ENCODE assay signal across 22 cellular contexts in the genomic region with DNA sequence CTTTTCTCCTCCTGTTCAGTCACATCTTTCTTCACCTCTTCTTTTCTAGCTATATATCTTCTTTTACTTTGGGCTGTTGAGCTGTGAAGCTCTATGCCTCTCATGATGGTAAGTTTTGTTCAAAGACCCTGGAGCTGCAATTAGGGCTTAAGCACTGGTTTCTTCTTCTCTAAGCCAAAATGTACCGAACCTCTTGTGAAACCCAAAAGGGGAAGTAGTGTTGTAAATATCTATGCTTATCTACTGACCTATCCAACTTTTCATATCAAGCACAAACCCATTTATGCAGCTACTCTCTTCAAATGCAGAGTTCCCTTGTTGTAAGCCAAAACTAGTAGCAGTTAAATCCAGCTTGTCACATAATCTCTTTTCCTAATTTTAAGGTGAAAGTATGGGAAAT.
"Had no signal": no experiment of that assay in that cellular context is flagged by ENCODE, and none has a peak within 500 bp of the region (broad histone marks: within the 10 kb centered on the region; RNA-seq: fewer than 3 reads in every experiment).

No MANE protein-coding gene starts in this region.

- H3K4me3 ChIP-seq: lung, spleen, thyroid gland had no signal

- DNase-seq: activated CD4-positive, alpha-beta T cell treated with anti-CD3 and anti-CD28 coated beads, Interleukin-2, amount 50 U/mL, for 1 hour; activated effector memory CD4-positive, alpha-beta T cell treated with anti-CD3 and anti-CD28 coated beads, Interleukin-2, amount 50 U/mL, for 16 hours; activated T-cell treated with anti-CD3 and anti-CD28 coated beads, Interleukin-2, amount 50 U/mL, for 72 hours; cerebellar nuclear complex; cortex of kidney; erythroblast; foreskin melanocyte; hypothalamus; kidney; midbrain; nephron progenitor cell; occipital lobe; retina; spleen; stimulated activated CD4-positive, alpha-beta T cell treated with anti-CD3 and anti-CD28 coated beads, Interleukin-4, amount 100 ng/mL, for 4 hours; stimulated activated naive B cell treated with anti-CD40 and anti-IgM and Interleukin-4, amounts not matched to agents 10 μg/mL and 1 μg/mL and 100 μg/mL, for 72 hours; thyroid gland had no signal

- H3K36me3 ChIP-seq: spleen, thyroid gland had no signal

- H3K27ac Mint-ChIP-seq: activated naive CD4-positive, alpha-beta T cell treated with anti-CD3 and anti-CD28 coated beads, Interleukin-2, amount 50 U/mL, for 24 hours; activated T-cell treated with anti-CD3 and anti-CD28 coated beads, Interleukin-2, amount 50 U/mL, for 72 hours; nephron progenitor cell; stimulated activated naive B cell treated with anti-CD40 and anti-IgM and Interleukin-4, amounts not matched to agents 10 μg/mL and 1 μg/mL and 100 μg/mL, for 72 hours; T-helper 2 cell treated with Interferon-gamma antibody and Interleukin-4, amounts not matched to agents 5 μg/mL and 100 μg/mL, for 36 hours had no signal

- H3K4me3 Mint-ChIP-seq: activated naive CD4-positive, alpha-beta T cell treated with anti-CD3 and anti-CD28 coated beads, Interleukin-2, amount 50 U/mL, for 24 hours; activated T-cell treated with anti-CD3 and anti-CD28 coated beads, Interleukin-2, amount 50 U/mL, for 72 hours; nephron progenitor cell; stimulated activated naive B cell treated with anti-CD40 and anti-IgM and Interleukin-4, amounts not matched to agents 10 μg/mL and 1 μg/mL and 100 μg/mL, for 72 hours; T-helper 2 cell treated with Interferon-gamma antibody and Interleukin-4, amounts not matched to agents 5 μg/mL and 100 μg/mL, for 36 hours had no signal

- H3K27ac ChIP-seq: spleen, thyroid gland had no signal

- H3K9me3 Mint-ChIP-seq: activated naive CD4-positive, alpha-beta T cell treated with anti-CD3 and anti-CD28 coated beads, Interleukin-2, amount 50 U/mL, for 24 hours; T-helper 2 cell treated with Interferon-gamma antibody and Interleukin-4, amounts not matched to agents 5 μg/mL and 100 μg/mL, for 36 hours had no signal

- H3K9me3 ChIP-seq: spleen, thyroid gland had no signal

- H3K36me3 Mint-ChIP-seq: stimulated activated naive B cell treated with anti-CD40 and anti-IgM and Interleukin-4, amounts not matched to agents 10 μg/mL and 1 μg/mL and 100 μg/mL, for 72 hours had no signal

- H3K4me1 Mint-ChIP-seq: nephron progenitor cell had no signal

- H3K4me1 ChIP-seq: spleen, thyroid gland had no signal

- ATAC-seq: activated CD4-positive, CD25-positive, alpha-beta regulatory T cell treated with anti-CD3 and anti-CD28 coated beads, Interleukin-2, amount 50 U/mL, for 24 hours; activated T-cell treated with anti-CD3 and anti-CD28 coated beads, Interleukin-2, amount 50 U/mL, for 72 hours; left lobe of liver; stimulated activated naive B cell treated with anti-CD40 and anti-IgM and Interleukin-4, amounts not matched to agents 10 μg/mL and 1 μg/mL and 100 μg/mL, for 72 hours had no signal

- H3K27me3 ChIP-seq: spleen, thyroid gland had no signal
